ENCODE assay signal across 2 cellular contexts in genomic region chr13:51797664-51798488, GRCh38.
TF ChIP-seq lines count a peak whose summit lies in the region.

No MANE protein-coding gene starts in this region.

TF ChIP-seq in endothelial cell of umbilical vein, 7 proteins besides CTCF, POLR2A, EP300 and RAD21:
- TF ChIP-seq POLR2AphosphoS5 (IDR thresholded peaks at IDR 0.05; ENCODE audit: insufficient read depth, low read depth, low read length) (no peak), FOS (IDR thresholded peaks at IDR 0.05; ENCODE audit: borderline replicate concordance, insufficient read depth, low read length) (no peak)

TF ChIP-seq in neural cell, 6 proteins besides CTCF, POLR2A, EP300 and RAD21:
- TF ChIP-seq SMC3 (conservative IDR thresholded peaks at IDR 0.05; ENCODE audit: poor library complexity) (peak; percentile 96), TAF1 (IDR thresholded peaks at IDR 0.05; ENCODE audit: low read depth) (no peak)
